In genomic region chr10:89805599-89806013, GRCh38 we compare ENCODE assay signal across 1 cellular context.
A peak's percentile ranks its signal among the peaks of the same experiment; 100 is the strongest.
TF ChIP-seq lines count a peak whose summit lies in the region.

No MANE protein-coding gene starts in this region.

TF ChIP-seq in GM12878, 131 proteins besides CTCF, POLR2A, EP300 and RAD21 (continued from another document and continues in another):
- TF ChIP-seq SKIL (IDR thresholded peaks at IDR 0.05; ENCODE audit: low read depth, poor library complexity, severe bottlenecking): no peak
- TF ChIP-seq STAT3 (IDR thresholded peaks at IDR 0.05; ENCODE audit: low read depth, low read length): 0 out of 2 replicates have a peak, but pooled peaks have one; percentile 27
- no peak for TF ChIP-seq SIX5 (IDR thresholded peaks at IDR 0.05; ENCODE audit: low read depth, low read length, severe bottlenecking)
- no peak for TF ChIP-seq GATAD2B (conservative IDR thresholded peaks at IDR 0.05; ENCODE audit: low read depth)
- no peak for TF ChIP-seq ZNF622 (IDR thresholded peaks at IDR 0.05)
- no peak for TF ChIP-seq IRF4 (IDR thresholded peaks at IDR 0.05; ENCODE audit: low read depth, low read length)
- peak; percentile 55 for TF ChIP-seq IKZF1 (conservative IDR thresholded peaks at IDR 0.05)
- no peak for TF ChIP-seq CHD2 (IDR thresholded peaks at IDR 0.05; ENCODE audit: borderline replicate concordance, low read depth, low read length)
- no peak for TF ChIP-seq ZNF384 (IDR thresholded peaks at IDR 0.05; ENCODE audit: borderline replicate concordance, low read depth, low read length)
- no peak for TF ChIP-seq ZNF24 (IDR thresholded peaks at IDR 0.05)
- TF ChIP-seq ZNF592 (IDR thresholded peaks at IDR 0.05): no peak
- peak; percentile 83 for TF ChIP-seq JUNB (IDR thresholded peaks at IDR 0.05)
- TF ChIP-seq POLR2AphosphoS2 (IDR thresholded peaks at IDR 0.05; ENCODE audit: low read depth, low read length): no peak
- TF ChIP-seq ZBTB33 (IDR thresholded peaks at IDR 0.05): no peak
- no peak for TF ChIP-seq WRNIP1 (IDR thresholded peaks at IDR 0.05; ENCODE audit: borderline replicate concordance, low read depth, low read length)
- TF ChIP-seq BMI1 (IDR thresholded peaks at IDR 0.05; ENCODE audit: borderline replicate concordance): no peak
- TF ChIP-seq ETV6 (conservative IDR thresholded peaks at IDR 0.05 in 1 of 2, IDR thresholded peaks at IDR 0.05 in 1 of 2; ENCODE audit: borderline replicate concordance in 1 of 2, low read depth in 1 of 2): 0 out of 4 replicates have a peak, but pooled peaks of 1 of the 2 experiments have one; percentile 17
- peak; percentile 34; the same call in 1 of the 2 replicates for TF ChIP-seq RELB (IDR thresholded peaks at IDR 0.05; ENCODE audit: low read depth)
- peak; percentile 71 for TF ChIP-seq RUNX3 (IDR thresholded peaks at IDR 0.05; ENCODE audit: low read length)
- TF ChIP-seq NRF1 (conservative IDR thresholded peaks at IDR 0.05; ENCODE audit: low read depth, low read length): no peak
- TF ChIP-seq MTA2 (IDR thresholded peaks at IDR 0.05; ENCODE audit: low read depth): 0 out of 2 replicates have a peak, but pooled peaks have one; percentile 49
- TF ChIP-seq CBX3 (IDR thresholded peaks at IDR 0.05; ENCODE audit: borderline replicate concordance, low read depth): no peak
- TF ChIP-seq RCOR1 (conservative IDR thresholded peaks at IDR 0.05; ENCODE audit: low read depth, low read length): no peak
- TF ChIP-seq CUX1 (IDR thresholded peaks at IDR 0.05; ENCODE audit: insufficient replicate concordance, low read depth, low read length): no peak
- TF ChIP-seq ATF2 (IDR thresholded peaks at IDR 0.05; ENCODE audit: low read length): peak; percentile 68
- no peak for TF ChIP-seq TAF1 (IDR thresholded peaks at IDR 0.05; ENCODE audit: borderline replicate concordance, low read depth, low read length)
- TF ChIP-seq RB1 (IDR thresholded peaks at IDR 0.05; ENCODE audit: borderline replicate concordance): no peak
- TF ChIP-seq EGR1 (IDR thresholded peaks at IDR 0.05; ENCODE audit: borderline replicate concordance in 1 of 2, low read depth in 2 of 2, low read length in 2 of 2): peak in 1 of 2 experiments; percentile 72; a peak in 1 of 3 replicates
- TF ChIP-seq PAX8 (IDR thresholded peaks at IDR 0.05): no peak
- no peak for TF ChIP-seq MYB (IDR thresholded peaks at IDR 0.05; ENCODE audit: borderline replicate concordance, low read depth, low read length)
- TF ChIP-seq SMARCA5 (IDR thresholded peaks at IDR 0.05): no peak
- no peak for TF ChIP-seq SREBF1 (IDR thresholded peaks at IDR 0.05; ENCODE audit: low read length)
- TF ChIP-seq CEBPZ (IDR thresholded peaks at IDR 0.05; ENCODE audit: low read depth, low read length): no peak
- TF ChIP-seq E4F1 (IDR thresholded peaks at IDR 0.05; ENCODE audit: borderline replicate concordance, partially characterized antibody): no peak
